Comparison of ENCODE assay signal across 7 cellular contexts in the genomic region with DNA sequence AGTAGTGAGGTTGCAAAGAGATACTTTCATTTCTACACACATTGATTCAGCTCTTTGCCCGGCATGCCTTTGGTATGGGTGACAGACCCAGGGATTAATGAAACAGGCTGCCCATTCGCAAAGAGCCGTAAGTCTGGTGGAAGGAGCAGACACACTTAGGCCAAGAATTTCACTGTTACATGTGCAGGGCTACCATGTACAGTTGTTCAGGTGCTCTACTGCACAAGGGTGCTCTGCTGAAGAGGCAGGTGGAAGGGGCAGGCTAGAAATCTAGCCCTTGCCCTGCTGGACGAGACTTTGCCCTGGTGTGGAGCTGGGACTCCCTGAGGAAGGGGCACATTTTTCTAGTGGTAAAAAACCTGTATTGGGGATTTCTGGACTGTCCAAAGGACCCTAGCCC.
"Had no signal": no experiment of that assay in that cellular context is flagged by ENCODE, and none has a peak within 500 bp of the region (broad histone marks: within the 10 kb centered on the region; RNA-seq: fewer than 3 reads in every experiment).

No MANE protein-coding gene starts in this region.

- H3K4me3 ChIP-seq: K562 had no signal

- H3K4me1 Mint-ChIP-seq: IgD-negative memory B cell had no signal

- H3K36me3 Mint-ChIP-seq: IgD-negative memory B cell had no signal

- H3K27ac ChIP-seq: HL-60 had no signal

- ATAC-seq: HepG2, K562 had no signal

- DNase-seq: IMR-90, KBM-7, KG1 had no signal
